31 cellular contexts compared by ENCODE assay signal in the genomic region with DNA sequence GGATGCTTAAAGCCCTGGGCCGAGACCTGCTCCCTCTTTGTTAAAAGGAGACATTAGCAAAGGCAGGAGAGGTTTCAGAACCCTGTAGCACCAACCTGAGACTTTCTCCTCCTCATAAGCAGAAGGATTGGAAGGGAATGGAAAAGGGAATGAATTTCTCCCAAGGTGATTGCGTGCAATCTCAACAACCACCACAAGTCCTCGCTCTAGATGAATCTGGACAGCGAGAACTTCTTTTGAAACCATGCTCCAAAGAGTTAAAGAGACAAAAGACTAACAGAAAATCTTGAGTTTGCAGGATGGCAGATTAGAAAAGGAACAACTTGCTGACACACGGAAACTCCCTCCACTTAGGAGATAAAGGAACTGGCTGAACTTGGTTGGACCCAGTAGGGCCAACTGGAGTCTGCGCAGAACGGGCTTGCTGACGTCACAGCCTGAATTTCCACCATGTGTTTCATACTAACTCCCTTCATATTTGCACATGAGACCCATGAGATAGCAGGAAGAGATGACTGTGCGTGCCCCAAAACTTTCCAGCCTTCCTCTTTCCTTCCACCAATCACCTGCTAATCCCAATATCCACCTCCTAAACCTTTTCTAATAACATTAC.
DNase-seq lines count a peak whose midpoint lies in the region; ATAC-seq and TF ChIP-seq lines count a peak whose summit lies in the region.
"Had no signal": no experiment of that assay in that cellular context is flagged by ENCODE, and none has a peak within 500 bp of the region (broad histone marks: within the 10 kb centered on the region; RNA-seq: fewer than 3 reads in every experiment).

No MANE protein-coding gene starts in this region.

- H3K4me1 ChIP-seq in mammary epithelial cell (ENCODE audit: insufficient read depth, low read length) (no peaks in the 10 kb centered on the region), endodermal cell (ENCODE audit: control insufficient read depth, insufficient read depth, low read length) (no peaks in the 10 kb centered on the region)
- H3K4me1 ChIP-seq: BE2C, gastroesophageal sphincter, upper lobe of left lung had no signal

- BruUV-seq in mammary epithelial cell (replicated peaks; lab: Mats Ljungman, UMichigan) (no TSS peak), MCF 10A (replicated peaks; lab: Mats Ljungman, UMichigan) (no TSS peak)

- H3K27me3 ChIP-seq in mammary epithelial cell (ENCODE audit: insufficient read depth, low read length), result no peaks in the 10 kb centered on the region
- no peaks in the 10 kb centered on the region for H3K27me3 ChIP-seq in endodermal cell (ENCODE audit: control insufficient read depth, insufficient read depth, low read length, poor library complexity, severe bottlenecking)
- H3K27me3 ChIP-seq: BE2C, upper lobe of left lung had no signal

- peak; percentile 11 to 20 for TF ChIP-seq CTCF in mammary epithelial cell (conservative IDR thresholded peaks at IDR 0.05 in 1 of 2, IDR thresholded peaks at IDR 0.05 in 1 of 2; ENCODE audit: extremely low read depth in 1 of 2, insufficient read depth in 1 of 2, low read depth in 1 of 2, low read length in 2 of 2)
- no peak for TF ChIP-seq CTCF in MCF 10A (IDR thresholded peaks at IDR 0.05; ENCODE audit: unreplicated experiment)
- TF ChIP-seq CTCF in LNCAP (IDR thresholded peaks at IDR 0.05), result 0 out of 2 replicates have a peak, but pooled peaks have one; percentile 18
- peak; percentile 60 for TF ChIP-seq CTCF in endodermal cell (conservative IDR thresholded peaks at IDR 0.05)

- H3K9me3 ChIP-seq in mammary epithelial cell (replicated peaks; ENCODE audit: insufficient read depth, low read length), result no peaks in the 10 kb centered on the region
- no peaks in the 10 kb centered on the region for H3K9me3 ChIP-seq in endodermal cell (ENCODE audit: control insufficient read depth, low read length)
- H3K9me3 ChIP-seq: BE2C, gastroesophageal sphincter, mucosa of descending colon, upper lobe of left lung had no signal

- dilution Hi-C loops in mammary epithelial cell (cut with HindIII; ENCODE audit: low sequenced_read_pairs), result loop anchor here (5.0 kb wide), 1 partner anchor 52 kb away; no protein-coding TSS in a partner anchor

- no peak overlapping the region for H3K4me2 ChIP-seq in mammary epithelial cell (ENCODE audit: insufficient read depth, low read depth, low read length)

- H3K27ac ChIP-seq in mammary epithelial cell (ENCODE audit: insufficient read depth, low read depth, low read length) (no peak overlapping the region), endodermal cell (ENCODE audit: low read depth, low read length) (no peak overlapping the region)
- H3K27ac ChIP-seq: gastroesophageal sphincter, upper lobe of left lung, WERI-Rb-1 had no signal

- H3K4me3 Mint-ChIP-seq in MCF 10A (ENCODE audit: unreplicated experiment) (no peak overlapping the region), endodermal cell (no peak overlapping the region)
- H3K4me3 Mint-ChIP-seq in activated naive CD8-positive, alpha-beta T cell treated with anti-CD3 and anti-CD28 coated beads for 36 hours, result no peak overlapping the region
- H3K4me3 Mint-ChIP-seq: CD8-positive, alpha-beta memory T cell; immature natural killer cell; natural killer cell; stimulated activated naive B cell treated with anti-CD40 and anti-IgM and Interleukin-4, amounts not matched to agents 10 μg/mL and 1 μg/mL and 100 μg/mL, for 72 hours had no signal

- H2AFZ ChIP-seq in mammary epithelial cell (ENCODE audit: low read depth, low read length), result no peak overlapping the region

- H3K9me3 Mint-ChIP-seq in MCF 10A (ENCODE audit: unreplicated experiment) (peaks cover 9% of the 10 kb centered on the region), endodermal cell (peaks cover 8% of the 10 kb centered on the region)
- peaks cover 8% of the 10 kb centered on the region for H3K9me3 Mint-ChIP-seq in activated naive CD8-positive, alpha-beta T cell treated with anti-CD3 and anti-CD28 coated beads for 36 hours
- H3K9me3 Mint-ChIP-seq: immature natural killer cell, natural killer cell had no signal

- in situ Hi-C loops in mammary epithelial cell (cut with MboI; ENCODE audit: low sequenced_read_pairs in 2 of 2), result no loop called here

- H3K79me2 ChIP-seq in mammary epithelial cell (ENCODE audit: insufficient read depth, low read length), result no peaks in the 10 kb centered on the region

- H3K27ac Mint-ChIP-seq in MCF 10A (ENCODE audit: low read depth, unreplicated experiment) (no peak overlapping the region), endodermal cell (no peak overlapping the region)
- no peak overlapping the region for H3K27ac Mint-ChIP-seq in activated naive CD8-positive, alpha-beta T cell treated with anti-CD3 and anti-CD28 coated beads for 36 hours
- H3K27ac Mint-ChIP-seq: activated naive CD4-positive, alpha-beta T cell treated with anti-CD3 and anti-CD28 coated beads, Interleukin-2, amount 50 U/mL, for 72 hours; immature natural killer cell; natural killer cell; stimulated activated naive B cell treated with anti-CD40 and anti-IgM and Interleukin-4, amounts not matched to agents 10 μg/mL and 1 μg/mL and 100 μg/mL, for 72 hours had no signal

- CTCF ChIA-PET in mammary epithelial cell (lab: Charles Lee; ENCODE audit: low non-redundant PET) (no interaction called here), MCF 10A (lab: Yijun Ruan, JAX) (no interaction called here)

- whole genome bisulfite sequencing in mammary epithelial cell (ENCODE audit: low coverage, missing lambda C conversion rate), result 70% methylated on average over 9 of the region's 9 CpGs
- WGBS in endodermal cell (ENCODE audit: insufficient coverage in 1 of 2, insufficient read length in 1 of 2), 2 experiments, result 89 to 97% methylated on average over 6 to 9 of the region's 9 CpGs

- no peak overlapping the region for H3K9ac ChIP-seq in mammary epithelial cell (ENCODE audit: insufficient read depth, low read length)
- no peak overlapping the region for H3K9ac ChIP-seq in endodermal cell (ENCODE audit: extremely low read depth, low read length, poor library complexity, severe bottlenecking)

- no peaks in the 10 kb centered on the region for H4K20me1 ChIP-seq in mammary epithelial cell (ENCODE audit: insufficient read depth, low read length)

- peaks cover 34% of the 10 kb centered on the region for H3K27me3 Mint-ChIP-seq in MCF 10A (ENCODE audit: insufficient read depth, unreplicated experiment)
- H3K27me3 Mint-ChIP-seq in endodermal cell (ENCODE audit: insufficient read depth), result peaks cover 6% of the 10 kb centered on the region
- peaks cover 22% of the 10 kb centered on the region for H3K27me3 Mint-ChIP-seq in activated naive CD8-positive, alpha-beta T cell treated with anti-CD3 and anti-CD28 coated beads for 36 hours

- H3K4me3 ChIP-seq in mammary epithelial cell (replicated peaks in 1 of 3; ENCODE audit: insufficient read depth in 1 of 3, low read depth in 2 of 3, low read length in 3 of 3), result no peak overlapping the region
- no peak overlapping the region for H3K4me3 ChIP-seq in endodermal cell (ENCODE audit: low read length)
- H3K4me3 ChIP-seq: gastroesophageal sphincter, lung, mucosa of descending colon, upper lobe of left lung had no signal

- H3K36me3 Mint-ChIP-seq in MCF 10A (ENCODE audit: insufficient read depth, unreplicated experiment) (no peaks in the 10 kb centered on the region), endodermal cell (ENCODE audit: low read depth) (no peaks in the 10 kb centered on the region)
- no peaks in the 10 kb centered on the region for H3K36me3 Mint-ChIP-seq in activated naive CD8-positive, alpha-beta T cell treated with anti-CD3 and anti-CD28 coated beads for 36 hours
- H3K36me3 Mint-ChIP-seq: CD8-positive, alpha-beta memory T cell; immature natural killer cell; natural killer cell had no signal

- H3K36me3 ChIP-seq in mammary epithelial cell (ENCODE audit: insufficient read depth, low read length), result no peaks in the 10 kb centered on the region
- no peaks in the 10 kb centered on the region for H3K36me3 ChIP-seq in endodermal cell (ENCODE audit: control insufficient read depth, insufficient read depth, low read length)
- H3K36me3 ChIP-seq: BE2C, gastroesophageal sphincter, upper lobe of left lung, WERI-Rb-1 had no signal

- POLR2A ChIA-PET in MCF 10A (lab: Yijun Ruan, JAX), result no interaction called here

- no peak for ATAC-seq in HG02840 (IDR thresholded peaks at IDR 0.05; ENCODE audit: low FRiP score, unreplicated experiment)
- ATAC-seq: activated naive CD4-positive, alpha-beta T cell treated with anti-CD3 and anti-CD28 coated beads, Interleukin-2, amount 50 U/mL, for 72 hours; gastroesophageal sphincter; left cardiac atrium; mucosa of descending colon; natural killer cell; stimulated activated naive B cell treated with anti-CD40 and anti-IgM and Interleukin-4, amounts not matched to agents 10 μg/mL and 1 μg/mL and 100 μg/mL, for 72 hours had no signal

- H3K4me1 Mint-ChIP-seq in MCF 10A (ENCODE audit: insufficient read depth, unreplicated experiment), result no peaks in the 10 kb centered on the region
- no peaks in the 10 kb centered on the region for H3K4me1 Mint-ChIP-seq in endodermal cell
- H3K4me1 Mint-ChIP-seq in activated naive CD8-positive, alpha-beta T cell treated with anti-CD3 and anti-CD28 coated beads for 36 hours, result no peaks in the 10 kb centered on the region
- H3K4me1 Mint-ChIP-seq: immature natural killer cell; natural killer cell; stimulated activated naive B cell treated with anti-CD40 and anti-IgM and Interleukin-4, amounts not matched to agents 10 μg/mL and 1 μg/mL and 100 μg/mL, for 72 hours had no signal

- no peak for DNase-seq in mammary epithelial cell
- DNase-seq in MCF 10A (ENCODE audit: unreplicated experiment), result no peak
- no peak for DNase-seq in endodermal cell
- DNase-seq in activated naive CD8-positive, alpha-beta T cell treated with anti-CD3 and anti-CD28 coated beads for 36 hours, result no peak
- DNase-seq in foreskin melanocyte, result no peak
- DNase-seq in stimulated activated CD4-positive, alpha-beta T cell treated with anti-CD3 and anti-CD28 coated beads, Interleukin-2, amount 100 ng/mL, for 48 hours, result no peak
- DNase-seq: activated CD4-positive, alpha-beta T cell treated with anti-CD3 and anti-CD28 coated beads for 48 hours; activated T-cell treated with anti-CD3 and anti-CD28 coated beads for 4 hours; BE2C; CD8-positive, alpha-beta memory T cell; hypothalamus; immature natural killer cell; Karpas-422; left cardiac atrium; mucosa of descending colon; MV-4-11; natural killer cell; NCI-H1436; NCI-H2081; NCI-H526; stimulated activated CD4-positive, alpha-beta T cell treated with anti-CD3 and anti-CD28 coated beads, Interleukin-15, amount 100 ng/mL, for 24 hours; stimulated activated naive B cell treated with anti-CD40 and anti-IgM and Interleukin-4, amounts not matched to agents 10 μg/mL and 1 μg/mL and 100 μg/mL, for 72 hours; substantia nigra; T1000; upper lobe of left lung; WERI-Rb-1 had no signal

- intact Hi-C loops in mammary epithelial cell (cut with micrococcal nuclease), result no loop called here
- intact Hi-C loops in MCF 10A (cut with micrococcal nuclease), result no loop called here
